Comparison of ENCODE assay signal across 8 cellular contexts in genomic region chr11:114167355-114168085, GRCh38.
DNase-seq lines count a peak whose midpoint lies in the region; ATAC-seq and TF ChIP-seq lines count a peak whose summit lies in the region.
"Had no signal": no experiment of that assay in that cellular context is flagged by ENCODE, and none has a peak within 500 bp of the region (broad histone marks: within the 10 kb centered on the region; RNA-seq: fewer than 3 reads in every experiment).

No MANE protein-coding gene starts in this region.

- no peaks in the 10 kb centered on the region for H3K79me2 ChIP-seq in GM23338 (replicated peaks; ENCODE audit: insufficient read depth)
- H3K79me2 ChIP-seq in smooth muscle cell (ENCODE audit: low read depth): no peaks in the 10 kb centered on the region

- H3K4me3 ChIP-seq in GM23338 (no peak overlapping the region), smooth muscle cell (no peak overlapping the region)

- H3K9me3 ChIP-seq in smooth muscle cell (replicated peaks; ENCODE audit: low read depth): no peaks in the 10 kb centered on the region

- H2AFZ ChIP-seq in GM23338 (peak overlapping the region; percentile 49), smooth muscle cell (ENCODE audit: low read depth) (no peak overlapping the region)

- H3K9ac ChIP-seq in smooth muscle cell (ENCODE audit: low read depth): no peak overlapping the region

- H3K4me2 ChIP-seq in GM23338: no peak overlapping the region
- H3K4me2 ChIP-seq in smooth muscle cell: peak overlapping the region; percentile 31

- H4K20me1 ChIP-seq in GM23338 (replicated peaks; ENCODE audit: insufficient read depth): no peaks in the 10 kb centered on the region
- H4K20me1 ChIP-seq in smooth muscle cell (ENCODE audit: low read depth): no peaks in the 10 kb centered on the region

- H3K36me3 ChIP-seq in GM23338 (ENCODE audit: insufficient read depth) (no peaks in the 10 kb centered on the region), smooth muscle cell (ENCODE audit: low read depth) (no peaks in the 10 kb centered on the region)

- no peak overlapping the region for H3K27ac Mint-ChIP-seq in GM23338

- H3K27ac ChIP-seq in GM23338 (ENCODE audit: low read depth): no peak overlapping the region
- peak overlapping the region; percentile 30 for H3K27ac ChIP-seq in foreskin keratinocyte
- H3K27ac ChIP-seq in smooth muscle cell (ENCODE audit: low read depth): no peak overlapping the region

- no peaks in the 10 kb centered on the region for H3F3A ChIP-seq in GM23338 (replicated peaks; ENCODE audit: low read depth)
- no peaks in the 10 kb centered on the region for H3F3A ChIP-seq in smooth muscle cell (ENCODE audit: low read depth)

- ATAC-seq in GM23338 (no peak), foreskin keratinocyte (no peak), GM21529 (IDR thresholded peaks at IDR 0.05; ENCODE audit: unreplicated experiment) (no peak), GM21528 (IDR thresholded peaks at IDR 0.05; ENCODE audit: low FRiP score, unreplicated experiment) (no peak)

- H3K27me3 Mint-ChIP-seq in GM23338 (ENCODE audit: insufficient read depth, low read depth, poor library complexity): peaks cover 12% of the 10 kb centered on the region

- no peak overlapping the region for H3K4me3 Mint-ChIP-seq in GM23338

- TF ChIP-seq CTCF in GM23338 (conservative IDR thresholded peaks at IDR 0.05; ENCODE audit: low read depth in 2 of 2) (no peak), foreskin keratinocyte (conservative IDR thresholded peaks at IDR 0.05) (no peak), smooth muscle cell (IDR thresholded peaks at IDR 0.05; ENCODE audit: borderline replicate concordance, insufficient read depth, poor library complexity, severe bottlenecking) (no peak)

- no peaks in the 10 kb centered on the region for H3K36me3 Mint-ChIP-seq in GM23338 (ENCODE audit: low read depth)

- WGBS in smooth muscle cell (ENCODE audit: low lambda C conversion rate): 85% methylated on average over 12 of the region's 12 CpGs

- no peaks in the 10 kb centered on the region for H3K9me3 Mint-ChIP-seq in GM23338

- H3K9me2 ChIP-seq in GM23338 (ENCODE audit: insufficient read depth): no peaks in the 10 kb centered on the region

- H3K27me3 ChIP-seq in GM23338 (ENCODE audit: insufficient read depth) (no peaks in the 10 kb centered on the region), foreskin keratinocyte (peaks cover 56% of the 10 kb centered on the region), smooth muscle cell (ENCODE audit: low read depth) (peaks cover 7% of the 10 kb centered on the region)

- no peak for DNase-seq in GM23338 (ENCODE audit: low spot score)
- DNase-seq in SW480 (ENCODE audit: low spot score): peak; percentile 53
- no peak for DNase-seq in foreskin keratinocyte
- DNase-seq in smooth muscle cell (lab: John Stamatoyannopoulos, UW; ENCODE audit: unreplicated experiment): no peak
- no peak for DNase-seq in activated gamma-delta T cell (lab: John Stamatoyannopoulos, UW)
- DNase-seq: NCI-H1930 had no signal

- H3K4me1 ChIP-seq in GM23338 (ENCODE audit: insufficient read depth) (peaks cover 16% of the 10 kb centered on the region), foreskin keratinocyte (peaks cover 26% of the 10 kb centered on the region), smooth muscle cell (ENCODE audit: low read depth) (peaks cover 22% of the 10 kb centered on the region)

- H3K4me1 Mint-ChIP-seq in GM23338: peaks cover 28% of the 10 kb centered on the region

TF ChIP-seq in GM23338, 12 proteins besides CTCF, POLR2A, EP300 and RAD21 (continues in another document):
- TF ChIP-seq ZNF462 (CRISPR knock-in tag; IDR thresholded peaks at IDR 0.05): no peak
- no peak for TF ChIP-seq EZH2phosphoT487 (IDR thresholded peaks at IDR 0.05; ENCODE audit: unreplicated experiment)
- no peak for TF ChIP-seq JUNB (IDR thresholded peaks at IDR 0.05; ENCODE audit: unreplicated experiment)
- TF ChIP-seq, protein P1, sequence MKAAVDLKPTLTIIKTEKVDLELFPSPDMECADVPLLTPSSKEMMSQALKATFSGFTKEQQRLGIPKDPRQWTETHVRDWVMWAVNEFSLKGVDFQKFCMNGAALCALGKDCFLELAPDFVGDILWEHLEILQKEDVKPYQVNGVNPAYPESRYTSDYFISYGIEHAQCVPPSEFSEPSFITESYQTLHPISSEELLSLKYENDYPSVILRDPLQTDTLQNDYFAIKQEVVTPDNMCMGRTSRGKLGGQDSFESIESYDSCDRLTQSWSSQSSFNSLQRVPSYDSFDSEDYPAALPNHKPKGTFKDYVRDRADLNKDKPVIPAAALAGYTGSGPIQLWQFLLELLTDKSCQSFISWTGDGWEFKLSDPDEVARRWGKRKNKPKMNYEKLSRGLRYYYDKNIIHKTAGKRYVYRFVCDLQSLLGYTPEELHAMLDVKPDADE (IDR thresholded peaks at IDR 0.05): no peak
